ENCODE assay signal across 18 cellular contexts in the genomic region with DNA sequence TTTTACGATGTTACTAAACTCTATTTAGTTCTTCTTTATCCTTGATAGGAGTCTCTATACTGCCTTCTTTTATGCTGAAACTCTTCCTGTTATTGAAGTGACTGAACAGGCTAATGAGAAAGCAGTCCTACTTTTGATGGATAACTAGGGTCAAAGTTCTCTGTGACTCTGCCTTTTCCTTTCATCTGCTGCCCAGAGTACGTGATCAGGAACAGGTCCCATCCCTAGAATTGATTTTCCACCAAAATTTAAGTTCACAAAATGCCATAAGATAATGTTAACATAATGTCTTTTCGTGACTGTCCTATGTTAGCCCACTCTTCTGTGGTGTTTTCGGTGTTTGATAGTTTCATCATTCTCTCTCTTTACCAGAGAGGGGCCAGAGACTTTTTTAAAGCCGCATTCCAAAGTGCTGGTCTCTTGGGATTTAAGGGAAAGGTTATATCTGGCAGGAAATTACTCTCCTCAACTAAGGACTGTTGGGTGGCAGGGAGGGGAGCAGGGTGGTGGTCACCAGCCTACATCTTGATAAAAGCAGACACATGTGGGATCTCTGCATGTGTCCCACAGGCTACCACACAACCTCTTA. TPM values are rescaled to one million over a fixed set of nuclear protein-coding genes. Genes with fewer than 3 reads are reported as not detected.
DNase-seq lines count a peak whose midpoint lies in the region; TF ChIP-seq lines count a peak whose summit lies in the region.
"Had no signal": no experiment of that assay in that cellular context is flagged by ENCODE, and none has a peak within 500 bp of the region (broad histone marks: within the 10 kb centered on the region; RNA-seq: fewer than 3 reads in every experiment).

No MANE protein-coding gene starts in this region.

- H3K4me3 Mint-ChIP-seq in endodermal cell (no peak overlapping the region), nephron (peak overlapping the region in 1 of 3 experiments; percentile 53)
- H3K4me3 Mint-ChIP-seq: activated B cell treated with CpG ODN at 0.5 μM for 24 hours; activated T-helper 1 cell treated with anti-CD3 and anti-CD28 coated beads, Interleukin-12 subunit alpha, Interleukin-12 subunit beta, Interleukin-2, Interleukin-4 antibody, amounts not matched to agents 30 ng/mL and 10 ng/mL and 1 ng/mL, durations not matched to agents 14 hours and 24 hours and 36 hours; immature natural killer cell; T-helper 17 cell had no signal

- H3K9me3 ChIP-seq in Loucy (ENCODE audit: insufficient read depth, low read depth, low read length): no peaks in the 10 kb centered on the region
- no peaks in the 10 kb centered on the region for H3K9me3 ChIP-seq in endodermal cell (ENCODE audit: control insufficient read depth, low read length)
- H3K9me3 ChIP-seq: BLaER1, HAP-1, sigmoid colon had no signal

- H3K9ac ChIP-seq in Loucy (ENCODE audit: low read depth, low read length, poor library complexity, severe bottlenecking) (peak overlapping the region; percentile 8), endodermal cell (ENCODE audit: extremely low read depth, low read length, poor library complexity, severe bottlenecking) (no peak overlapping the region)
- H3K9ac ChIP-seq: BLaER1 had no signal

- peaks cover 10% of the 10 kb centered on the region; the same call in 1 of the 2 replicates for H3K36me3 ChIP-seq in Loucy (ENCODE audit: insufficient read depth, low read length)
- H3K36me3 ChIP-seq in endodermal cell (ENCODE audit: control insufficient read depth, insufficient read depth, low read length): peaks cover 14% of the 10 kb centered on the region
- H3K36me3 ChIP-seq: cardiac muscle cell, HAP-1 had no signal

- no peaks in the 10 kb centered on the region for H3K27me3 Mint-ChIP-seq in endodermal cell (ENCODE audit: insufficient read depth)
- H3K27me3 Mint-ChIP-seq in nephron (ENCODE audit: low read depth): no peaks in the 10 kb centered on the region
- H3K27me3 Mint-ChIP-seq: activated B cell treated with CpG ODN at 0.5 μM for 24 hours, T-helper 17 cell had no signal

- H3K4me3 ChIP-seq in Loucy (ENCODE audit: low read length, poor library complexity, severe bottlenecking) (no peak overlapping the region), endodermal cell (ENCODE audit: low read length) (no peak overlapping the region)
- H3K4me3 ChIP-seq: BLaER1, cardiac muscle cell, HAP-1, sigmoid colon had no signal

- H3K4me1 Mint-ChIP-seq in endodermal cell (peaks cover 22% of the 10 kb centered on the region), nephron (peaks cover 49% of the 10 kb centered on the region)

- H3F3A ChIP-seq in Loucy (ENCODE audit: low read depth): no peaks in the 10 kb centered on the region

- H3K27me3 ChIP-seq in Loucy (ENCODE audit: insufficient read depth, low read length, poor library complexity, severe bottlenecking): no peaks in the 10 kb centered on the region
- no peaks in the 10 kb centered on the region for H3K27me3 ChIP-seq in endodermal cell (ENCODE audit: control insufficient read depth, insufficient read depth, low read length, poor library complexity, severe bottlenecking)
- H3K27me3 ChIP-seq: BLaER1, cardiac muscle cell, sigmoid colon had no signal

- no peaks in the 10 kb centered on the region for H3K9me3 Mint-ChIP-seq in endodermal cell
- H3K9me3 Mint-ChIP-seq in nephron: no peaks in the 10 kb centered on the region
- H3K9me3 Mint-ChIP-seq: activated B cell treated with CpG ODN at 0.5 μM for 24 hours; activated T-helper 1 cell treated with anti-CD3 and anti-CD28 coated beads, Interleukin-12 subunit alpha, Interleukin-12 subunit beta, Interleukin-2, Interleukin-4 antibody, amounts not matched to agents 30 ng/mL and 10 ng/mL and 1 ng/mL, durations not matched to agents 14 hours and 24 hours and 36 hours; immature natural killer cell had no signal

- H3K27ac ChIP-seq in endodermal cell (ENCODE audit: low read depth, low read length): no peak overlapping the region
- H3K27ac ChIP-seq: BLaER1, cardiac muscle cell, sigmoid colon had no signal

- 87 to 94% methylated on average over 3 to 5 of the region's 5 CpGs for WGBS in endodermal cell (ENCODE audit: insufficient coverage in 1 of 2, insufficient read length in 1 of 2), 2 experiments

- no peaks in the 10 kb centered on the region for H3K9me2 ChIP-seq in Loucy (replicated peaks; ENCODE audit: low read depth, low read length)

- peak overlapping the region; percentile 24 for H3K27ac Mint-ChIP-seq in endodermal cell
- peak overlapping the region; percentile 18 to 74 (median 38) for H3K27ac Mint-ChIP-seq in nephron
- H3K27ac Mint-ChIP-seq: activated B cell treated with CpG ODN at 0.5 μM for 24 hours; activated T-helper 1 cell treated with anti-CD3 and anti-CD28 coated beads, Interleukin-12 subunit alpha, Interleukin-12 subunit beta, Interleukin-2, Interleukin-4 antibody, amounts not matched to agents 30 ng/mL and 10 ng/mL and 1 ng/mL, durations not matched to agents 14 hours and 24 hours and 36 hours; immature natural killer cell; T-helper 17 cell had no signal

- H4K20me1 ChIP-seq in Loucy (ENCODE audit: insufficient read depth, low read length, poor library complexity, severe bottlenecking): no peaks in the 10 kb centered on the region
- H4K20me1 ChIP-seq: BLaER1 had no signal

- H3K4me1 ChIP-seq in Loucy (ENCODE audit: insufficient read depth, low read length, poor library complexity, severe bottlenecking): peaks cover 25% of the 10 kb centered on the region
- no peaks in the 10 kb centered on the region for H3K4me1 ChIP-seq in endodermal cell (ENCODE audit: control insufficient read depth, insufficient read depth, low read length)

- H3K36me3 Mint-ChIP-seq in endodermal cell (ENCODE audit: low read depth): peaks cover 14% of the 10 kb centered on the region
- peaks cover 11% of the 10 kb centered on the region for H3K36me3 Mint-ChIP-seq in nephron (ENCODE audit: low read depth)

- peak overlapping the region; percentile 48 for H3K4me2 ChIP-seq in Loucy (ENCODE audit: low read depth, low read length, poor library complexity, severe bottlenecking)
- H3K4me2 ChIP-seq: BLaER1 had no signal

- no peaks in the 10 kb centered on the region for H3K79me2 ChIP-seq in Loucy (ENCODE audit: insufficient read depth, low read length)

- H2AFZ ChIP-seq in Loucy (ENCODE audit: low read length): no peak overlapping the region

- TF ChIP-seq CTCF in Loucy (conservative IDR thresholded peaks at IDR 0.05; ENCODE audit: low read length) (no peak), endodermal cell (conservative IDR thresholded peaks at IDR 0.05) (no peak), nephron (IDR thresholded peaks at IDR 0.05; ENCODE audit: unreplicated experiment in 3 of 3) (no peak)

- DNase-seq in endodermal cell: no peak
- no peak for DNase-seq in GM19240 (ENCODE audit: insufficient read length, low spot score)
- DNase-seq in stimulated activated naive CD4-positive, alpha-beta T cell (lab: John Stamatoyannopoulos, UW): no peak
- no peak for DNase-seq in NCI-H2171 treated with DMSO at 0.1 percent for 48 hours (lab: John Stamatoyannopoulos, UW)
- DNase-seq in HPDE6-E6E7 (ENCODE audit: extremely low spot score): no peak
- DNase-seq: activated B cell treated with CpG ODN at 0.5 μM for 24 hours; immature natural killer cell; NCI-H187 treated with DMSO at 0.1 percent for 48 hours; Right ventricle myocardium superior; sigmoid colon; stimulated activated CD4-positive, alpha-beta T cell treated with anti-CD3 and anti-CD28 coated beads, Interleukin-2, amount 100 ng/mL, for 48 hours; T-helper 17 cell had no signal

RNA-seq across cellular contexts. Expression of gene PLXND1, which starts 50.3 kb away (rescaled TPM):
- 10 to 100 TPM; 73.1 to 83.2 TPM for total RNA-seq in endodermal cell
- 58.8 TPM for polyA plus RNA-seq in endodermal cell (2013, experiment 1 of 2)
- polyA plus RNA-seq in endodermal cell (2013, experiment 2 of 2): 68.1 TPM
